Comparison of ENCODE assay signal across 20 cellular contexts in the genomic region with DNA sequence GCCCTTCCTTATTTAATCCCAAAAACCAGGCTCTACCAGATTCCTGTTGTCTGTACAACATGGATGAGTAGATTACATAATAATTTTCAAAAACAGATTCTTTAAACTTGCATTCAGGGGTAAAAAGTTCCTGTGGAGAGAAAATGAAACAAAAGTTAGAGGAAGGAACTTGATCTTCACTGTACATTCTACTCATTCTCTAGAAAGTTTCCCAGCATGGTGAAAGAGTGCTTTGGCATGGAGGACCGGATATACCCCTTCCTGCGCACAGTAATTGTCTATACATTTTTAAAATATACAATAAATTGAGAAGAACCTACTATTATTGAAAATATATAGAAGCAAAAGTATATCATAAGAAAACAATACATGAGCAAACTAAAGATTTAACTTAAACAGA.
"Had no signal": no experiment of that assay in that cellular context is flagged by ENCODE, and none has a peak within 500 bp of the region (broad histone marks: within the 10 kb centered on the region; RNA-seq: fewer than 3 reads in every experiment).

No MANE protein-coding gene starts in this region.

- H3K27ac ChIP-seq: foreskin keratinocyte, left ventricle myocardium inferior, lower lobe of right lung, neural progenitor cell, ovary, right atrium auricular region, sigmoid colon, skin epidermis, testis, tibial nerve, upper lobe of right lung had no signal

- H3K9ac ChIP-seq: neural progenitor cell had no signal

- H3K4me3 ChIP-seq: left ventricle myocardium inferior, lower lobe of right lung, neural progenitor cell, ovary, right atrium auricular region, sigmoid colon, skin epidermis, testis, tibial nerve, upper lobe of right lung had no signal

- ATAC-seq: foreskin keratinocyte; left cardiac atrium; lower lobe of right lung; natural killer cell; stimulated activated naive B cell treated with anti-CD40 and anti-IgM and Interleukin-4, amounts not matched to agents 10 μg/mL and 1 μg/mL and 100 μg/mL, for 72 hours; stimulated activated naive CD8-positive, alpha-beta T cell treated with anti-CD3 and anti-CD28 coated beads, Interleukin-15, amount 100 ng/mL, for 72 hours; upper lobe of right lung had no signal

- H3K36me3 ChIP-seq: left ventricle myocardium inferior, lower lobe of right lung, neural progenitor cell, ovary, right atrium auricular region, sigmoid colon, tibial nerve, upper lobe of right lung had no signal

- H2AFZ ChIP-seq: neural progenitor cell had no signal

- H3K4me2 ChIP-seq: neural progenitor cell had no signal

- DNase-seq: erythroblast; foreskin keratinocyte; kidney; left cardiac atrium; left ventricle myocardium inferior; lower lobe of right lung; natural killer cell; nucleus accumbens; ovary; sigmoid colon; stimulated activated CD4-positive, alpha-beta T cell treated with anti-CD3 and anti-CD28 coated beads, Interleukin-2, amount 100 ng/mL, for 24 hours; stimulated activated CD4-positive, alpha-beta T cell treated with anti-CD3 and anti-CD28 coated beads, Interleukin-4, amount 100 ng/mL, for 4 hours; stimulated activated naive B cell treated with anti-CD40 and anti-IgM and Interleukin-4, amounts not matched to agents 10 μg/mL and 1 μg/mL and 100 μg/mL, for 72 hours; stimulated activated naive CD8-positive, alpha-beta T cell treated with anti-CD3 and anti-CD28 coated beads, Interleukin-15, amount 100 ng/mL, for 72 hours; testis; upper lobe of right lung had no signal

- H3K27me3 ChIP-seq: foreskin keratinocyte, neural progenitor cell, ovary, right atrium auricular region, sigmoid colon, testis, tibial nerve, upper lobe of right lung had no signal

- H3K9me3 ChIP-seq: left ventricle myocardium inferior, lower lobe of right lung, ovary, right atrium auricular region, sigmoid colon, testis, tibial nerve, upper lobe of right lung had no signal

- H3K4me1 ChIP-seq: foreskin keratinocyte, left ventricle myocardium inferior, lower lobe of right lung, neural progenitor cell, right atrium auricular region, sigmoid colon, testis, tibial nerve, upper lobe of right lung had no signal
